In the genomic region with DNA sequence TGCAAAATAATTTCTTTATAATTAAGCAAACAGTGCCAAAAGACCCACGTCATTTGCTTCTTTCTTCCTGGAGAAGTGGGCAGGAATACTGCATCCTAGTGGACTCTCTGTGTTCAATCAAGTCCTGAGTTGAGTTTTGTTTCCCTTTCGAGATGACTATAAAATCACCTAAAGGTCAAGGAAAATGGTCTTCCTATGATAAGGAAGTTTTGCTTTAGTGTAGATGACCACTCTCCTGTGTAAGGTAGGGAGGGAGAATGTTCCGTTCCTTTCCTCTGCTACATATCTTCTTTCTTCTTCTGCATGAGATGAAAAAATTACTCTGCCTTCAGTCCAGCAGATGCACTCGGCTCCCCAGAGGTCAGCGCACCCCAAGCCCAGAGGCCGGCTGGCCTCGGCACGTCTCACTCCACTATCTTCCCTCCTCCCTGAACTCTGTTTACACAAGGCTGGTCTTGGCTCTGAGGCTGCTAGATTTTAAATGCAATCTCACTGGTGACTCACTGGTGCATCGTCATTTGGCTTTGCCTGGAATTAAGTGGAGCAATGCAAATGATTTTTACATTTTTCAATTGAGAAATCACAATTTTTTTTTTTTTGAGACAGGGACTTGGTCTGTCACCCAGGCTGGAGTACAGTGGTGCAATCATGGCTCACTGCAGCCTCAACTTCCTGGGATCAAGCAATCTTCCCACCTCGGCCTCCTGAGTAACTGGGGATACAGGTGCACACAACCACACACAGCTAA, we compare ENCODE assay signal across 8 cellular contexts. TPM values are rescaled to one million over a fixed set of nuclear protein-coding genes. Genes with fewer than 3 reads are reported as not detected.
A peak's percentile ranks its signal among the peaks of the same experiment; 100 is the strongest.
DNase-seq lines count a peak whose midpoint lies in the region; ATAC-seq and TF ChIP-seq lines count a peak whose summit lies in the region.

No MANE protein-coding gene starts in this region.

- TF ChIP-seq EP300 in transverse colon (IDR thresholded peaks at IDR 0.05; ENCODE audit: low read depth): no peak

- H3K4me1 ChIP-seq in transverse colon: peaks cover 7 to 62% (median 23%) of the 10 kb centered on the region in 4 donors

- DNase-seq in HuH-7 (ENCODE audit: low spot score): peak; percentile 40
- DNase-seq in astrocyte of the spinal cord (ENCODE audit: low read depth, low spot score): peak; percentile 79
- DNase-seq in kidney tubule cell (ENCODE audit: low spot score): peak; percentile 68
- DNase-seq in transverse colon: peak; percentile 64
- no peak for DNase-seq in HUDEP-2 (lab: John Stamatoyannopoulos, UW; ENCODE audit: unreplicated experiment in 76 of 76)
- DNase-seq in DMS 273 treated with DMSO at 0.1 percent for 48 hours (lab: John Stamatoyannopoulos, UW): no peak
- no peak for DNase-seq in T-helper 9 cell

- no peak for ATAC-seq in GM19463 (IDR thresholded peaks at IDR 0.05; ENCODE audit: unreplicated experiment)

- TF ChIP-seq POLR2A in transverse colon (IDR thresholded peaks at IDR 0.05): no peak

- H3K9me3 ChIP-seq in transverse colon: no peaks in the 10 kb centered on the region

- TF ChIP-seq CTCF in astrocyte of the spinal cord (IDR thresholded peaks at IDR 0.05; ENCODE audit: low read depth, low read length) (peak; percentile 6), transverse colon (IDR thresholded peaks at IDR 0.05) (peak in 2 of 5 experiments; percentile 8 to 12)

- H3K4me3 ChIP-seq in astrocyte of the spinal cord (ENCODE audit: low read depth, low read length) (no peak overlapping the region), transverse colon (no peak overlapping the region)

- peak overlapping the region; percentile 70 to 82 (median 74) for H3K27ac ChIP-seq in transverse colon

- WGBS in transverse colon (ENCODE audit: low coverage in 1 of 2), 2 donors: 32 to 44% methylated on average over 8 to 10 of the region's 10 CpGs

- in situ Hi-C loops in astrocyte of the spinal cord (cut with HindIII; ENCODE audit: low sequenced_read_pairs): no loop called here
- in situ Hi-C loops in transverse colon (cut with MboI; ENCODE audit: low pct_ligation_motif_present in 1 of 4, low pct_unique_long_range_greater_than_20kb in 1 of 4, low sequenced_read_pairs in 3 of 4): no loop called here

- no peaks in the 10 kb centered on the region for H3K27me3 ChIP-seq in transverse colon

- no peaks in the 10 kb centered on the region for H3K36me3 ChIP-seq in transverse colon

- intact Hi-C loops in transverse colon (cut with DNase I; ENCODE audit: low total_unique reads): no loop called here

RNA-seq across cellular contexts. Expression of a gene that starts 18.6 kb away (rescaled TPM):
- total RNA-seq in transverse colon: 100 to 1,000 TPM in 3 of 4 donors, 10 to 100 TPM in 1; 52.1 to 234 (median 149) TPM

RNA-seq across cellular contexts. Expression of a gene that starts 43.8 kb away (rescaled TPM):
- total RNA-seq in transverse colon: 100 to 1,000 TPM in 3 of 4 donors, 10 to 100 TPM in 1; 90.7 to 761 (median 173) TPM

Comparison
In these comparisons a context has a peak if more than half of its experiments do, and no peak if none do; other contexts are left out.
1. DNase-seq: peak in HuH-7 (single experiment), astrocyte of the spinal cord (single experiment), kidney tubule cell (single experiment) and transverse colon (single experiment); none in HUDEP-2 (0 of 76), DMS 273 treated with DMSO at 0.1 percent for 48 hours (single experiment) and T-helper 9 cell (single experiment).